Comparison of ENCODE assay signal across 14 cellular contexts in genomic region chr9:35827486-35827885, GRCh38. TPM values are rescaled to one million over a fixed set of nuclear protein-coding genes. Genes with fewer than 3 reads are reported as not detected.
DNase-seq lines count a peak whose midpoint lies in the region; ATAC-seq and TF ChIP-seq lines count a peak whose summit lies in the region.
"Had no signal": no experiment of that assay in that cellular context is flagged by ENCODE, and none has a peak within 500 bp of the region (broad histone marks: within the 10 kb centered on the region; RNA-seq: fewer than 3 reads in every experiment).

No MANE protein-coding gene starts in this region.

- ATAC-seq in activated CD4-positive, alpha-beta T cell treated with anti-CD3 and anti-CD28 coated beads for 36 hours, result no peak
- no peak for ATAC-seq in GM19395 (IDR thresholded peaks at IDR 0.05; ENCODE audit: unreplicated experiment)
- ATAC-seq: A549 had no signal

- H3K36me3 ChIP-seq in OCI-LY7 (ENCODE audit: insufficient read depth, low read length), result no peaks in the 10 kb centered on the region
- H3K36me3 ChIP-seq: spleen had no signal

- no peak overlapping the region for H2AFZ ChIP-seq in OCI-LY7 (ENCODE audit: low read length)

- intact Hi-C loops in activated CD4-positive, alpha-beta T cell treated with anti-CD3 and anti-CD28 coated beads for 36 hours (cut with DNase I, micrococcal nuclease), result loop anchor here in 1 of 2 experiments (5.0 kb wide), 1 partner anchor 575 kb away; the partner anchor contains the start of gene RNF38
- intact Hi-C loops in OCI-LY7 (cut with micrococcal nuclease; ENCODE audit: unreplicated experiment), result loop anchor here (5.0 kb wide), 2 partner anchors 90 to 170 kb away; partner anchors contain the start of genes CCDC107 and RMRP

- BruUV-seq in OCI-LY7 (replicated peaks; lab: Mats Ljungman, UMichigan), result no TSS peak

- no peaks in the 10 kb centered on the region for H3K36me3 Mint-ChIP-seq in activated CD4-positive, alpha-beta T cell treated with anti-CD3 and anti-CD28 coated beads for 36 hours (ENCODE audit: low read depth)
- H3K36me3 Mint-ChIP-seq in progenitor cell of endocrine pancreas (ENCODE audit: insufficient read depth), result no peaks in the 10 kb centered on the region

- peak overlapping the region; percentile 78 for H3K4me3 Mint-ChIP-seq in activated CD4-positive, alpha-beta T cell treated with anti-CD3 and anti-CD28 coated beads for 36 hours
- H3K4me3 Mint-ChIP-seq in progenitor cell of endocrine pancreas (ENCODE audit: low read depth), result peak overlapping the region; percentile 89
- H3K4me3 Mint-ChIP-seq: dendritic cell treated with granulocyte-macrophage colony-stimulating factor and Interleukin-4, amounts not matched to agents 40 ng/mL and 50 ng/mL, for 4 days had no signal

- CTCF ChIA-PET in activated CD4-positive, alpha-beta T cell treated with anti-CD3 and anti-CD28 coated beads for 36 hours (lab: Charles Lee), result interaction anchor here (1.6 to 3.8 kb wide), 4 partner anchors 16 to 54 kb away, joined by 4 to 27 read pairs (median 11); partner anchors contain the start of gene SPAG8
- CTCF ChIA-PET in OCI-LY7 (lab: Charles Lee; ENCODE audit: unreplicated experiment), result interaction anchor here (0.6 kb wide), 1 partner anchor 279 kb away, joined by 3 read pairs; no protein-coding TSS in a partner anchor

- no peak overlapping the region for H3K4me2 ChIP-seq in OCI-LY7 (ENCODE audit: low read length)

- no peaks in the 10 kb centered on the region for H3K79me2 ChIP-seq in OCI-LY7 (ENCODE audit: insufficient read depth, low read depth, low read length)

- H3K4me1 Mint-ChIP-seq in activated CD4-positive, alpha-beta T cell treated with anti-CD3 and anti-CD28 coated beads for 36 hours, result peaks cover 13% of the 10 kb centered on the region
- H3K4me1 Mint-ChIP-seq in progenitor cell of endocrine pancreas (ENCODE audit: low read depth), result peaks cover 19% of the 10 kb centered on the region

- no peaks in the 10 kb centered on the region for H4K20me1 ChIP-seq in OCI-LY7 (ENCODE audit: insufficient read depth, low read length)

- no peak overlapping the region for H3K27ac ChIP-seq in OCI-LY7 (ENCODE audit: low read depth, low read length, poor library complexity, severe bottlenecking)
- H3K27ac ChIP-seq: A549, spleen had no signal

- H3K4me1 ChIP-seq in OCI-LY7 (ENCODE audit: insufficient read depth, low read length, poor library complexity, severe bottlenecking), result peaks cover 20% of the 10 kb centered on the region

- no peak overlapping the region for H3K27ac Mint-ChIP-seq in activated CD4-positive, alpha-beta T cell treated with anti-CD3 and anti-CD28 coated beads for 36 hours
- no peak overlapping the region for H3K27ac Mint-ChIP-seq in progenitor cell of endocrine pancreas

- no peak overlapping the region for H3K4me3 ChIP-seq in OCI-LY7 (ENCODE audit: low read depth, low read length, poor library complexity, severe bottlenecking)
- H3K4me3 ChIP-seq: A549, spleen had no signal

- TF ChIP-seq CTCF in progenitor cell of endocrine pancreas (IDR thresholded peaks at IDR 0.05; ENCODE audit: unreplicated experiment) (no peak), OCI-LY7 (conservative IDR thresholded peaks at IDR 0.05; ENCODE audit: low read length) (no peak), GM13977 (IDR thresholded peaks at IDR 0.05; ENCODE audit: extremely low read depth, insufficient read depth, missing control alignments) (no peak)

- no peaks in the 10 kb centered on the region for H3K27me3 Mint-ChIP-seq in activated CD4-positive, alpha-beta T cell treated with anti-CD3 and anti-CD28 coated beads for 36 hours
- H3K27me3 Mint-ChIP-seq in progenitor cell of endocrine pancreas, result peaks cover 6% of the 10 kb centered on the region

- H3K9me2 ChIP-seq in OCI-LY7 (ENCODE audit: insufficient read depth, low read length), result no peaks in the 10 kb centered on the region

- H3K9me3 Mint-ChIP-seq in activated CD4-positive, alpha-beta T cell treated with anti-CD3 and anti-CD28 coated beads for 36 hours (ENCODE audit: low read depth), result no peaks in the 10 kb centered on the region
- H3K9me3 Mint-ChIP-seq in progenitor cell of endocrine pancreas (ENCODE audit: low read depth), result no peaks in the 10 kb centered on the region
- H3K9me3 Mint-ChIP-seq: dendritic cell treated with granulocyte-macrophage colony-stimulating factor and Interleukin-4, amounts not matched to agents 40 ng/mL and 50 ng/mL, for 4 days had no signal

- in situ Hi-C loops in GM13977 (cut with MboI; ENCODE audit: low pct_unique_long_range_greater_than_20kb, low sequenced_read_pairs, unreplicated experiment), result loop anchor here (10.0 kb wide), 1 partner anchor 57 kb away; no protein-coding TSS in a partner anchor

- DNase-seq in activated CD4-positive, alpha-beta T cell treated with anti-CD3 and anti-CD28 coated beads for 36 hours, result no peak
- DNase-seq in activated CD4-positive, alpha-beta T cell treated with anti-CD3 and anti-CD28 coated beads, Interleukin-2, amount 50 U/mL, for 48 hours, result no peak
- DNase-seq in RPMI7951 (ENCODE audit: low read depth) (peak; percentile 24), fibroblast of gingiva (ENCODE audit: low read depth) (peak; percentile 48), progenitor cell of endocrine pancreas (ENCODE audit: low spot score, unreplicated experiment) (no peak), OCI-LY7 (ENCODE audit: low spot score) (no peak), GM13977 (ENCODE audit: low spot score) (no peak)
- DNase-seq: activated CD8-positive, alpha-beta memory T cell treated with anti-CD3 and anti-CD28 coated beads, Interleukin-2, amount 50 U/mL, for 48 hours; NCI-H1930; spleen had no signal

- no peaks in the 10 kb centered on the region for H3K9me3 ChIP-seq in OCI-LY7 (ENCODE audit: low read length)
- H3K9me3 ChIP-seq: A549, spleen had no signal

- POLR2A ChIA-PET in activated CD4-positive, alpha-beta T cell treated with anti-CD3 and anti-CD28 coated beads for 36 hours (lab: Charles Lee), result interaction anchor here (0.7 kb wide), 1 partner anchor 22 kb away, joined by 4 read pairs; no protein-coding TSS in a partner anchor
- POLR2A ChIA-PET in OCI-LY7 (lab: Charles Lee), result no interaction called here

RNA-seq across cellular contexts. Expression of gene FAM221B, which starts 1.0 kb away (rescaled TPM):
- total RNA-seq in activated CD4-positive, alpha-beta T cell treated with anti-CD3 and anti-CD28 coated beads for 36 hours, result not detected
- total RNA-seq in RPMI7951 (2014; rRNA removed; shearing (Covaris generic)), result not detected in 2 replicates
- total RNA-seq in progenitor cell of endocrine pancreas (not detected in 2 replicates), OCI-LY7 (2022) (not detected in 2 replicates)
- not detected in 2 replicates for total RNA-seq in OCI-LY7 (2014; rRNA removed; shearing (Covaris generic))
- total RNA-seq: spleen; T-helper 1 cell treated with Interleukin-12 subunit alpha and Interleukin-12 subunit beta and Interleukin-4 antibody, amounts not matched to agents 30 ng/mL and 1 ng/mL, for 36 hours had no signal

RNA-seq across cellular contexts. Expression of gene TMEM8B, which starts 1.5 kb away (rescaled TPM):
- total RNA-seq in activated CD4-positive, alpha-beta T cell treated with anti-CD3 and anti-CD28 coated beads for 36 hours, result 1 to 10 TPM; 5.8 to 6.9 TPM
- 1.4 and 1.9 TPM in 2 replicates for total RNA-seq in RPMI7951 (2014; rRNA removed; shearing (Covaris generic))
- 24.1 and 25.4 TPM in 2 replicates for total RNA-seq in progenitor cell of endocrine pancreas
- 3.1 and 3.2 TPM in 2 replicates for total RNA-seq in OCI-LY7 (2014; rRNA removed; shearing (Covaris generic))
- 15.7 and 19.1 TPM in 2 replicates for total RNA-seq in OCI-LY7 (2022)

RNA-seq across cellular contexts. Expression of gene HINT2, which starts 12.6 kb away (rescaled TPM):
- total RNA-seq in activated CD4-positive, alpha-beta T cell treated with anti-CD3 and anti-CD28 coated beads for 36 hours, result 10 to 100 TPM; 47.4 to 61.1 TPM
- 57.7 and 63.2 TPM in 2 replicates for total RNA-seq in RPMI7951 (2014; rRNA removed; shearing (Covaris generic))
- total RNA-seq in progenitor cell of endocrine pancreas (37.7 and 41.5 TPM in 2 replicates), OCI-LY7 (2022) (83.1 and 84.5 TPM in 2 replicates)
- 74.3 and 82.5 TPM in 2 replicates for total RNA-seq in OCI-LY7 (2014; rRNA removed; shearing (Covaris generic))

RNA-seq across cellular contexts. Expression of gene SPAG8, which starts 15.4 kb away (rescaled TPM):
- total RNA-seq in activated CD4-positive, alpha-beta T cell treated with anti-CD3 and anti-CD28 coated beads for 36 hours, result 1 to 10 TPM in 1 of 2 experiments, under 1 TPM in 1; 0.85 to 1.7 TPM
- total RNA-seq in RPMI7951 (2014; rRNA removed; shearing (Covaris generic)), result 1.7 and 1.8 TPM in 2 replicates
- total RNA-seq in progenitor cell of endocrine pancreas (2.9 and 3.2 TPM in 2 replicates), OCI-LY7 (2022) (3.6 and 5.1 TPM in 2 replicates)
- 1.1 and 3.9 TPM in 2 replicates for total RNA-seq in OCI-LY7 (2014; rRNA removed; shearing (Covaris generic))

RNA-seq across cellular contexts. Expression of gene NPR2, which starts 36.1 kb away (rescaled TPM):
- 10 to 100 TPM in 1 of 2 experiments, 1 to 10 TPM in 1; 9.3 to 10.5 TPM for total RNA-seq in activated CD4-positive, alpha-beta T cell treated with anti-CD3 and anti-CD28 coated beads for 36 hours
- 13.3 and 14.7 TPM in 2 replicates for total RNA-seq in RPMI7951 (2014; rRNA removed; shearing (Covaris generic))
- 17.0 and 23.4 TPM in 2 replicates for total RNA-seq in progenitor cell of endocrine pancreas
- total RNA-seq in OCI-LY7 (2014; rRNA removed; shearing (Covaris generic)), result 3.0 and 9.8 TPM in 2 replicates
- total RNA-seq in OCI-LY7 (2022), result 3.5 and 4.7 TPM in 2 replicates

Comparison
In these comparisons a context has a peak if more than half of its experiments do, and no peak if none do; other contexts are left out.
1. DNase-seq: peak in RPMI7951 (single experiment) and fibroblast of gingiva (single experiment); none in activated CD4-positive, alpha-beta T cell treated with anti-CD3 and anti-CD28 coated beads for 36 hours (single experiment), activated CD4-positive, alpha-beta T cell treated with anti-CD3 and anti-CD28 coated beads, Interleukin-2, amount 50 U/mL, for 48 hours (0 of 2), progenitor cell of endocrine pancreas (single experiment), OCI-LY7 (single experiment) and GM13977 (single experiment).